In the genomic region with DNA sequence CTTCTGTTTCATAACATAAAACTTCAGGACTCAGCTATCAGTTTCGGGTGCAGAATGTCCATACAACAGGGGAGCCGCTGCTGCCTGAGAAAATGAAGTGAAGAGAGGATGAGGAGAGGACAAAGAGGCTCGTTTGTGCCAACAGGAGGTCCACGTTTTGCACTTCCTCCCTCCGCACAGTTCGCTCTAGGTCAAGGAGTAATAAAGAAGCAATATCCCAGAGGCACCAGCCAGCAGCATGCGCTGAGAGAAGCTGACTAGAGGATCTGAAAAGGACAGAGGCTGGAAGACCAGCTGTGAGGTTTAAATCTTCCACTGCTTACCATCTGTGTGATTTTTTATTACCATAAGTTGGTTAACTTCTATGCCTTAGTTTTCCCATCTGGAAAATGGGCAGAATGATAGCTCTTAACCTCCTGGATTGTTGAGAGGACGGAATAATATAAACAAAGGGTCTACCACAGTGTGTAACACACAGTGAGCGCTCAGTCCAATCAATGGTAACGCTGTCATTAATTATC, we compare ENCODE assay signal across 8 cellular contexts. TPM values are rescaled to one million over a fixed set of nuclear protein-coding genes. Genes with fewer than 3 reads are reported as not detected.
DNase-seq lines count a peak whose midpoint lies in the region; ATAC-seq, FAIRE-seq and TF ChIP-seq lines count a peak whose summit lies in the region.

No MANE protein-coding gene starts in this region.

- intact Hi-C loops in activated CD4-positive, alpha-beta memory T cell treated with anti-CD3 and anti-CD28 coated beads for 36 hours (cut with micrococcal nuclease) = loop anchor here (5.0 to 10.0 kb wide), 5 partner anchors 124 to 1992 kb away; a partner anchor contains a TSS

- H3K4me1 ChIP-seq in suprapubic skin = peaks cover 20% of the 10 kb centered on the region

- no peak for ATAC-seq in GM18498 (IDR thresholded peaks at IDR 0.05; ENCODE audit: unreplicated experiment)

- no peak for TF ChIP-seq POLR2A in suprapubic skin (IDR thresholded peaks at IDR 0.05)

- TF ChIP-seq CTCF in suprapubic skin (IDR thresholded peaks at IDR 0.05) = no peak

- peaks cover 5% of the 10 kb centered on the region for H3K9me3 ChIP-seq in suprapubic skin

- DNase-seq in T-helper 2 cell treated with Interferon-gamma antibody and Interleukin-4, amounts not matched to agents 5 μg/mL and 100 μg/mL, for 36 hours (ENCODE audit: low spot score) = no peak
- no peak for DNase-seq in T-helper 2 cell
- no peak for DNase-seq in activated CD4-positive, alpha-beta memory T cell treated with anti-CD3 and anti-CD28 coated beads for 36 hours
- no peak for DNase-seq in immature natural killer cell
- no peak for DNase-seq in suprapubic skin (ENCODE audit: low spot score in 2 of 2)
- no peak for DNase-seq in NCI-H2107 (lab: John Stamatoyannopoulos, UW)
- DNase-seq in HTR-8/SVneo (ENCODE audit: insufficient read length, low spot score) = no peak

- no peaks in the 10 kb centered on the region for H3K27me3 ChIP-seq in suprapubic skin

- CTCF ChIA-PET in activated CD4-positive, alpha-beta memory T cell treated with anti-CD3 and anti-CD28 coated beads for 36 hours (lab: Charles Lee) = interaction anchor here (0.9 to 2.6 kb wide), 9 partner anchors 42 to 289 kb away, joined by 3 to 14 read pairs (median 5); no protein-coding TSS in a partner anchor

- no peak overlapping the region for H3K27ac ChIP-seq in suprapubic skin

- H3K4me1 Mint-ChIP-seq in T-helper 2 cell treated with Interferon-gamma antibody and Interleukin-4, amounts not matched to agents 5 μg/mL and 100 μg/mL, for 36 hours (ENCODE audit: low read depth) = peaks cover 19% of the 10 kb centered on the region
- peaks cover 24% of the 10 kb centered on the region for H3K4me1 Mint-ChIP-seq in activated CD4-positive, alpha-beta memory T cell treated with anti-CD3 and anti-CD28 coated beads for 36 hours (ENCODE audit: low read depth)
- peaks cover 20 to 40% of the 10 kb centered on the region in 2 donors for H3K4me1 Mint-ChIP-seq in immature natural killer cell

- no peak for FAIRE-seq in HTR-8/SVneo (lab: Jason Lieb, UNC)

- peak overlapping the region; percentile 87 for H3K4me3 Mint-ChIP-seq in T-helper 2 cell treated with Interferon-gamma antibody and Interleukin-4, amounts not matched to agents 5 μg/mL and 100 μg/mL, for 36 hours
- H3K4me3 Mint-ChIP-seq in activated CD4-positive, alpha-beta memory T cell treated with anti-CD3 and anti-CD28 coated beads for 36 hours = peak overlapping the region; percentile 88
- peak overlapping the region; percentile 88 to 96 (median 96) for H3K4me3 Mint-ChIP-seq in immature natural killer cell

- peaks cover 13% of the 10 kb centered on the region for H3K9me3 Mint-ChIP-seq in T-helper 2 cell treated with Interferon-gamma antibody and Interleukin-4, amounts not matched to agents 5 μg/mL and 100 μg/mL, for 36 hours
- H3K9me3 Mint-ChIP-seq in activated CD4-positive, alpha-beta memory T cell treated with anti-CD3 and anti-CD28 coated beads for 36 hours = peaks cover 5% of the 10 kb centered on the region
- peaks cover 0 to 2% (median 0%) of the 10 kb centered on the region in 6 donors for H3K9me3 Mint-ChIP-seq in immature natural killer cell

- TF ChIP-seq EP300 in suprapubic skin (IDR thresholded peaks at IDR 0.05) = no peak

- H3K36me3 ChIP-seq in suprapubic skin = peaks cover 23% of the 10 kb centered on the region

- POLR2A ChIA-PET in activated CD4-positive, alpha-beta memory T cell treated with anti-CD3 and anti-CD28 coated beads for 36 hours (lab: Charles Lee) = interaction anchor here (0.8 kb wide), 1 partner anchor 264 kb away, joined by 3 read pairs; a partner anchor contains a TSS

- peak overlapping the region; percentile 76 for H3K4me3 ChIP-seq in suprapubic skin

- H3K27me3 Mint-ChIP-seq in T-helper 2 cell treated with Interferon-gamma antibody and Interleukin-4, amounts not matched to agents 5 μg/mL and 100 μg/mL, for 36 hours (ENCODE audit: low read depth) = peaks cover 11% of the 10 kb centered on the region
- H3K27me3 Mint-ChIP-seq in activated CD4-positive, alpha-beta memory T cell treated with anti-CD3 and anti-CD28 coated beads for 36 hours = no peaks in the 10 kb centered on the region
- H3K27me3 Mint-ChIP-seq in immature natural killer cell (ENCODE audit: low read depth in 3 of 3) = peaks cover 5 to 12% (median 11%) of the 10 kb centered on the region in 3 donors

- WGBS in suprapubic skin = 31% methylated on average over 10 of the region's 10 CpGs

- H3K36me3 Mint-ChIP-seq in T-helper 2 cell treated with Interferon-gamma antibody and Interleukin-4, amounts not matched to agents 5 μg/mL and 100 μg/mL, for 36 hours (ENCODE audit: low read depth) = peaks cover 5% of the 10 kb centered on the region
- H3K36me3 Mint-ChIP-seq in activated CD4-positive, alpha-beta memory T cell treated with anti-CD3 and anti-CD28 coated beads for 36 hours = peaks cover 16% of the 10 kb centered on the region
- H3K36me3 Mint-ChIP-seq in immature natural killer cell = peaks cover 0 to 18% (median 7%) of the 10 kb centered on the region in 3 donors

- H3K27ac Mint-ChIP-seq in T-helper 2 cell treated with Interferon-gamma antibody and Interleukin-4, amounts not matched to agents 5 μg/mL and 100 μg/mL, for 36 hours = peak overlapping the region; percentile 87
- H3K27ac Mint-ChIP-seq in activated CD4-positive, alpha-beta memory T cell treated with anti-CD3 and anti-CD28 coated beads for 36 hours = no peak overlapping the region
- H3K27ac Mint-ChIP-seq in immature natural killer cell = peak overlapping the region; percentile 91 to 98 (median 96)

RNA-seq across cellular contexts. Expression of a gene that starts 0.7 kb away (rescaled TPM):
- total RNA-seq in activated CD4-positive, alpha-beta memory T cell treated with anti-CD3 and anti-CD28 coated beads for 36 hours = 1 to 10 TPM; 3.3 to 4.7 TPM
- polyA plus RNA-seq in immature natural killer cell = 1 to 10 TPM in 1 of 3 donors, under 1 TPM in 1, not detected in 1; 0.97 to 2.0 TPM
- total RNA-seq in suprapubic skin = 10 to 100 TPM in 1 of 4 donors, 1 to 10 TPM in 3; 5.2 to 16.2 (median 6.8) TPM
